Comparison of ENCODE assay signal across 9 cellular contexts in genomic region chr13:36282818-36283432, GRCh38.
A peak's percentile ranks its signal among the peaks of the same experiment; 100 is the strongest.
DNase-seq lines count a peak whose midpoint lies in the region; FAIRE-seq and TF ChIP-seq lines count a peak whose summit lies in the region.
"Had no signal": no experiment of that assay in that cellular context is flagged by ENCODE, and none has a peak within 500 bp of the region (broad histone marks: within the 10 kb centered on the region; RNA-seq: fewer than 3 reads in every experiment).

No MANE protein-coding gene starts in this region.

- peaks cover 10% of the 10 kb centered on the region for H3K9me3 Mint-ChIP-seq in nephron progenitor cell

- peaks cover 5% of the 10 kb centered on the region for H3K36me3 Mint-ChIP-seq in nephron progenitor cell (ENCODE audit: low read depth)

- no peaks in the 10 kb centered on the region for H3K4me1 Mint-ChIP-seq in nephron progenitor cell
- H3K4me1 Mint-ChIP-seq: central memory CD8-positive, alpha-beta T cell had no signal

- no peak overlapping the region for H3K27ac Mint-ChIP-seq in nephron progenitor cell

- in situ Hi-C loops in ACHN (cut with HindIII; ENCODE audit: low pct_ligation_motif_present, low pct_unique_long_range_greater_than_20kb, low sequenced_read_pairs) = no loop called here

- H3K27me3 Mint-ChIP-seq in nephron progenitor cell (ENCODE audit: low read depth, poor library complexity) = peaks cover 8% of the 10 kb centered on the region
- H3K27me3 Mint-ChIP-seq: central memory CD8-positive, alpha-beta T cell had no signal

- H3K4me3 Mint-ChIP-seq in nephron progenitor cell = no peak overlapping the region
- H3K4me3 Mint-ChIP-seq: central memory CD8-positive, alpha-beta T cell had no signal

- TF ChIP-seq CTCF in GM12874 (IDR thresholded peaks at IDR 0.05; ENCODE audit: insufficient read depth, low read depth, low read length) (peak; percentile 59), nephron progenitor cell (IDR thresholded peaks at IDR 0.05) (peak; percentile 80)

- DNase-seq in ACHN (peak; percentile 52), NCI-H69 (lab: John Stamatoyannopoulos, UW) (peak; percentile 50), nephron progenitor cell (no peak), posterior cingulate gyrus (no peak), germinal center (ENCODE audit: low spot score) (no peak), amygdala (lab: John Stamatoyannopoulos, UW) (no peak)

- peak; percentile 71 for FAIRE-seq in endometrium (lab: Jason Lieb, UNC)

- intact Hi-C loops in posterior cingulate gyrus (cut with DNase I) = loop anchor here (2.0 to 5.0 kb wide), 2 partner anchors 114 to 454 kb away; no protein-coding TSS in a partner anchor

Comparison
In these comparisons a context has a peak if more than half of its experiments do, and no peak if none do; other contexts are left out.
1. DNase-seq: peak in ACHN (single experiment) and NCI-H69 (single experiment); none in nephron progenitor cell (single experiment), posterior cingulate gyrus (0 of 10), germinal center (single experiment) and amygdala (0 of 56).